Comparison of ENCODE assay signal across 25 cellular contexts in the genomic region with DNA sequence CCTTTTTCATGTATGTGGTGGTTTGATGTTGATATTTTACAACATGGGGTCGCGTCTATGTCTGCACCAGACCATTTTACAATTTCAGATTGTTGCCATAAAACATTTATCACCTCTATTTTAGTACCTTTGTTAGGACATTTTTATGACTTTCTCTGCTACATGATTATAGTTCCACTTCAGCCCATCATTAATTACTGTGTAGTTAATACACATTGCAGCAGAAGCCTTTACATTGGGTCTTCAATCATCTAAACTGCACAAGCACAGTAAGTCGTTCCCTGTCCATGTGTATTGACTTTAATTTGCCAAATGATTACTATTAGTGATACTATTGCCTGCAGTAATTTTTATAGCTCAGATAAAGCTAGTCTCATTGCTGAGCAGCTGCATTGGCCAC. TPM values are rescaled to one million over a fixed set of nuclear protein-coding genes. Genes with fewer than 3 reads are reported as not detected.
A peak's percentile ranks its signal among the peaks of the same experiment; 100 is the strongest.
DNase-seq lines count a peak whose midpoint lies in the region; ATAC-seq lines count a peak whose summit lies in the region.
"Had no signal": no experiment of that assay in that cellular context is flagged by ENCODE, and none has a peak within 500 bp of the region (broad histone marks: within the 10 kb centered on the region; RNA-seq: fewer than 3 reads in every experiment).

No MANE protein-coding gene starts in this region.

- H3K36me3 Mint-ChIP-seq in activated T-cell treated with anti-CD3 and anti-CD28 coated beads, Interleukin-2, amount 50 U/mL, for 24 hours (ENCODE audit: low read depth): peaks cover 61% of the 10 kb centered on the region
- peaks cover 55% of the 10 kb centered on the region for H3K36me3 Mint-ChIP-seq in activated CD8-positive, alpha-beta T cell treated with anti-CD3 and anti-CD28 coated beads, Interleukin-2, amount 10 ng/mL, durations not matched to agents 7 days and 5 days (ENCODE audit: low read depth)
- H3K36me3 Mint-ChIP-seq in natural killer cell treated with Interleukin-12 subunit alpha and Interleukin-12 subunit beta and Interleukin-15 and Interleukin-18, amount 100 ng/mL, for 72 hours: peaks cover 9% of the 10 kb centered on the region
- H3K36me3 Mint-ChIP-seq in CD8-positive, alpha-beta memory T cell: peaks cover 3 to 51% (median 19%) of the 10 kb centered on the region in 3 donors

- no peaks in the 10 kb centered on the region for H3K27me3 ChIP-seq in effector memory CD4-positive, alpha-beta T cell (replicated peaks; ENCODE audit: control insufficient read depth, insufficient read depth, low read length, poor library complexity, severe bottlenecking)
- H3K27me3 ChIP-seq in CD8-positive, alpha-beta memory T cell (ENCODE audit: insufficient read depth, low read length, poor library complexity, severe bottlenecking): no peaks in the 10 kb centered on the region
- H3K27me3 ChIP-seq: neutrophil, sigmoid colon had no signal

- H3K27ac Mint-ChIP-seq in activated T-cell treated with anti-CD3 and anti-CD28 coated beads, Interleukin-2, amount 50 U/mL, for 24 hours: peak overlapping the region; percentile 58
- H3K27ac Mint-ChIP-seq in activated CD8-positive, alpha-beta T cell treated with anti-CD3 and anti-CD28 coated beads, Interleukin-2, amount 10 ng/mL, durations not matched to agents 7 days and 5 days: peak overlapping the region; percentile 69
- peak overlapping the region; percentile 81 to 89 for H3K27ac Mint-ChIP-seq in natural killer cell treated with Interleukin-12 subunit alpha and Interleukin-12 subunit beta and Interleukin-15 and Interleukin-18, amount 100 ng/mL, for 72 hours
- H3K27ac Mint-ChIP-seq in CD8-positive, alpha-beta memory T cell: peak overlapping the region in 1 of 8 donors; percentile 48
- H3K27ac Mint-ChIP-seq: progenitor cell of endocrine pancreas had no signal

- H3K36me3 ChIP-seq in effector memory CD4-positive, alpha-beta T cell (ENCODE audit: control insufficient read depth, insufficient read depth, low read length): no peaks in the 10 kb centered on the region
- H3K36me3 ChIP-seq in CD8-positive, alpha-beta memory T cell (ENCODE audit: insufficient read depth, low read length): no peaks in the 10 kb centered on the region
- H3K36me3 ChIP-seq: HAP-1, neutrophil had no signal

- H3K4me3 Mint-ChIP-seq in activated T-cell treated with anti-CD3 and anti-CD28 coated beads, Interleukin-2, amount 50 U/mL, for 24 hours: no peak overlapping the region
- H3K4me3 Mint-ChIP-seq in activated CD8-positive, alpha-beta T cell treated with anti-CD3 and anti-CD28 coated beads, Interleukin-2, amount 10 ng/mL, durations not matched to agents 7 days and 5 days: peak overlapping the region; percentile 57
- peak overlapping the region; percentile 77 for H3K4me3 Mint-ChIP-seq in natural killer cell treated with Interleukin-12 subunit alpha and Interleukin-12 subunit beta and Interleukin-15 and Interleukin-18, amount 100 ng/mL, for 72 hours
- no peak overlapping the region for H3K4me3 Mint-ChIP-seq in CD8-positive, alpha-beta memory T cell

- ATAC-seq in activated CD8-positive, alpha-beta T cell treated with anti-CD3 and anti-CD28 coated beads, Interleukin-2, amount 10 ng/mL, durations not matched to agents 7 days and 5 days: no peak
- ATAC-seq in natural killer cell treated with Interleukin-12 subunit alpha and Interleukin-12 subunit beta and Interleukin-15 and Interleukin-18, amount 100 ng/mL, for 72 hours: no peak
- ATAC-seq: Panc1 had no signal

- H3K4me1 ChIP-seq in effector memory CD4-positive, alpha-beta T cell (ENCODE audit: control insufficient read depth, insufficient read depth, low read length, poor library complexity, severe bottlenecking): no peaks in the 10 kb centered on the region
- H3K4me1 ChIP-seq in CD8-positive, alpha-beta memory T cell (ENCODE audit: insufficient read depth, low read length): peaks cover 7% of the 10 kb centered on the region

- H3K4me3 ChIP-seq in effector memory CD4-positive, alpha-beta T cell (ENCODE audit: insufficient read depth, low read depth, low read length, poor library complexity, severe bottlenecking): no peak overlapping the region
- H3K4me3 ChIP-seq in CD8-positive, alpha-beta memory T cell (ENCODE audit: low read length): no peak overlapping the region
- H3K4me3 ChIP-seq: HAP-1, left ventricle myocardium inferior, sigmoid colon, thoracic aorta had no signal

- POLR2A ChIA-PET in activated CD8-positive, alpha-beta T cell treated with anti-CD3 and anti-CD28 coated beads, Interleukin-2, amount 10 ng/mL, durations not matched to agents 7 days and 5 days (lab: Charles Lee): interaction anchor here (0.9 to 1.7 kb wide), 4 partner anchors 15 to 16 kb away, joined by 4 to 8 read pairs (median 6); partner anchors contain the start of genes TBC1D22B and TMEM217
- POLR2A ChIA-PET in CD8-positive, alpha-beta memory T cell (lab: Charles Lee): no interaction called here

- no peaks in the 10 kb centered on the region for H3K9me3 Mint-ChIP-seq in activated T-cell treated with anti-CD3 and anti-CD28 coated beads, Interleukin-2, amount 50 U/mL, for 24 hours
- H3K9me3 Mint-ChIP-seq in activated CD8-positive, alpha-beta T cell treated with anti-CD3 and anti-CD28 coated beads, Interleukin-2, amount 10 ng/mL, durations not matched to agents 7 days and 5 days (ENCODE audit: insufficient read depth): no peaks in the 10 kb centered on the region
- no peaks in the 10 kb centered on the region for H3K9me3 Mint-ChIP-seq in natural killer cell treated with Interleukin-12 subunit alpha and Interleukin-12 subunit beta and Interleukin-15 and Interleukin-18, amount 100 ng/mL, for 72 hours
- no peaks in the 10 kb centered on the region for H3K9me3 Mint-ChIP-seq in CD8-positive, alpha-beta memory T cell

- DNase-seq in activated T-cell treated with anti-CD3 and anti-CD28 coated beads, Interleukin-2, amount 50 U/mL, for 24 hours: no peak
- no peak for DNase-seq in activated T-cell treated with anti-CD3 and anti-CD28 coated beads for 4 hours
- peak; percentile 19 for DNase-seq in MV-4-11 (lab: John Stamatoyannopoulos, UW)
- DNase-seq in activated CD8-positive, alpha-beta T cell treated with anti-CD3 and anti-CD28 coated beads, Interleukin-2, amount 10 ng/mL, durations not matched to agents 7 days and 5 days: no peak
- no peak for DNase-seq in natural killer cell treated with Interleukin-12 subunit alpha and Interleukin-12 subunit beta and Interleukin-15 and Interleukin-18, amount 100 ng/mL, for 72 hours (ENCODE audit: low spot score)
- DNase-seq in DMS53 treated with DMSO at 0.1 percent for 48 hours (lab: John Stamatoyannopoulos, UW; ENCODE audit: unreplicated experiment): no peak
- no peak for DNase-seq in effector memory CD4-positive, alpha-beta T cell
- DNase-seq in CD8-positive, alpha-beta memory T cell: no peak
- DNase-seq: activated CD4-positive, CD25-positive, alpha-beta regulatory T cell; amniotic stem cell; C1 segment of cervical spinal cord; left ventricle myocardium inferior; mesendoderm; NCI-H2171 treated with DMSO at 0.1 percent for 48 hours; NCI-H524 treated with DMSO at 0.1 percent for 48 hours; SHP77; sigmoid colon; stimulated activated CD4-positive, alpha-beta T cell treated with anti-CD3 and anti-CD28 coated beads, Interleukin-15, amount 100 ng/mL, for 24 hours; stimulated activated naive CD4-positive, alpha-beta T cell treated with Interleukin-2 at 50 U/mL for 16 hours had no signal

- H3K27me3 Mint-ChIP-seq in activated T-cell treated with anti-CD3 and anti-CD28 coated beads, Interleukin-2, amount 50 U/mL, for 24 hours: no peaks in the 10 kb centered on the region
- H3K27me3 Mint-ChIP-seq in activated CD8-positive, alpha-beta T cell treated with anti-CD3 and anti-CD28 coated beads, Interleukin-2, amount 10 ng/mL, durations not matched to agents 7 days and 5 days (ENCODE audit: low read depth): no peaks in the 10 kb centered on the region
- H3K27me3 Mint-ChIP-seq in natural killer cell treated with Interleukin-12 subunit alpha and Interleukin-12 subunit beta and Interleukin-15 and Interleukin-18, amount 100 ng/mL, for 72 hours: no peaks in the 10 kb centered on the region
- H3K27me3 Mint-ChIP-seq in CD8-positive, alpha-beta memory T cell: no peaks in the 10 kb centered on the region
- H3K27me3 Mint-ChIP-seq: progenitor cell of endocrine pancreas had no signal

- H3K4me1 Mint-ChIP-seq in activated T-cell treated with anti-CD3 and anti-CD28 coated beads, Interleukin-2, amount 50 U/mL, for 24 hours (ENCODE audit: low read depth): peaks cover 47% of the 10 kb centered on the region
- H3K4me1 Mint-ChIP-seq in activated CD8-positive, alpha-beta T cell treated with anti-CD3 and anti-CD28 coated beads, Interleukin-2, amount 10 ng/mL, durations not matched to agents 7 days and 5 days (ENCODE audit: low read depth): peaks cover 72% of the 10 kb centered on the region
- H3K4me1 Mint-ChIP-seq in natural killer cell treated with Interleukin-12 subunit alpha and Interleukin-12 subunit beta and Interleukin-15 and Interleukin-18, amount 100 ng/mL, for 72 hours (ENCODE audit: low read depth in 2 of 2): peaks cover 58 to 72% of the 10 kb centered on the region in 2 donors
- peaks cover 29 to 56% (median 48%) of the 10 kb centered on the region in 3 donors for H3K4me1 Mint-ChIP-seq in CD8-positive, alpha-beta memory T cell

- CTCF ChIA-PET in activated CD8-positive, alpha-beta T cell treated with anti-CD3 and anti-CD28 coated beads, Interleukin-2, amount 10 ng/mL, durations not matched to agents 7 days and 5 days (lab: Charles Lee): interaction anchor here (0.9 to 1.9 kb wide), 8 partner anchors 9 to 252 kb away, joined by 3 to 6 read pairs (median 4); partner anchors contain the start of genes TBC1D22B and TMEM217
- CTCF ChIA-PET in CD8-positive, alpha-beta memory T cell (lab: Charles Lee): no interaction called here

- H3K9me3 ChIP-seq in effector memory CD4-positive, alpha-beta T cell (ENCODE audit: control insufficient read depth, low read length): no peaks in the 10 kb centered on the region
- no peaks in the 10 kb centered on the region for H3K9me3 ChIP-seq in CD8-positive, alpha-beta memory T cell (ENCODE audit: low read length)
- H3K9me3 ChIP-seq: HAP-1, left ventricle myocardium inferior, neutrophil, sigmoid colon, thoracic aorta had no signal

- no peak overlapping the region for H3K27ac ChIP-seq in effector memory CD4-positive, alpha-beta T cell (ENCODE audit: insufficient read depth, low read length, poor library complexity, severe bottlenecking)
- no peak overlapping the region for H3K27ac ChIP-seq in CD8-positive, alpha-beta memory T cell (ENCODE audit: low read depth, low read length)
- H3K27ac ChIP-seq: epithelial cell of prostate, left ventricle myocardium inferior, sigmoid colon, thoracic aorta had no signal

RNA-seq across cellular contexts. Expression of gene TMEM217, which starts 15.8 kb away (rescaled TPM):
- 1 to 10 TPM; 3.1 to 3.2 TPM for total RNA-seq in activated CD8-positive, alpha-beta T cell treated with anti-CD3 and anti-CD28 coated beads, Interleukin-2, amount 10 ng/mL, durations not matched to agents 7 days and 5 days
- 10 to 100 TPM; 23.5 to 23.7 TPM for total RNA-seq in natural killer cell treated with Interleukin-12 subunit alpha and Interleukin-12 subunit beta and Interleukin-15 and Interleukin-18, amount 100 ng/mL, for 72 hours
- total RNA-seq in CD8-positive, alpha-beta memory T cell: 1 to 10 TPM; 4.2 to 6.6 TPM
- 0.44 TPM for polyA plus RNA-seq in CD8-positive, alpha-beta memory T cell

RNA-seq across cellular contexts. Expression of gene TBC1D22B, which starts 16.1 kb away (rescaled TPM):
- total RNA-seq in activated CD8-positive, alpha-beta T cell treated with anti-CD3 and anti-CD28 coated beads, Interleukin-2, amount 10 ng/mL, durations not matched to agents 7 days and 5 days: 10 to 100 TPM; 15.4 TPM
- total RNA-seq in natural killer cell treated with Interleukin-12 subunit alpha and Interleukin-12 subunit beta and Interleukin-15 and Interleukin-18, amount 100 ng/mL, for 72 hours: 10 to 100 TPM; 27.3 to 37.8 TPM
- total RNA-seq in CD8-positive, alpha-beta memory T cell: 10 to 100 TPM; 14.4 TPM
- polyA plus RNA-seq in CD8-positive, alpha-beta memory T cell: 11.2 TPM

Comparison
In these comparisons a context has a peak if more than half of its experiments do, and no peak if none do; other contexts are left out.
1. H3K4me3 Mint-ChIP-seq: peak in activated CD8-positive, alpha-beta T cell treated with anti-CD3 and anti-CD28 coated beads, Interleukin-2, amount 10 ng/mL, durations not matched to agents 7 days and 5 days (single experiment) and natural killer cell treated with Interleukin-12 subunit alpha and Interleukin-12 subunit beta and Interleukin-15 and Interleukin-18, amount 100 ng/mL, for 72 hours (single experiment); none in activated T-cell treated with anti-CD3 and anti-CD28 coated beads, Interleukin-2, amount 50 U/mL, for 24 hours (single experiment) and CD8-positive, alpha-beta memory T cell (0 of 7).